In the genomic region with DNA sequence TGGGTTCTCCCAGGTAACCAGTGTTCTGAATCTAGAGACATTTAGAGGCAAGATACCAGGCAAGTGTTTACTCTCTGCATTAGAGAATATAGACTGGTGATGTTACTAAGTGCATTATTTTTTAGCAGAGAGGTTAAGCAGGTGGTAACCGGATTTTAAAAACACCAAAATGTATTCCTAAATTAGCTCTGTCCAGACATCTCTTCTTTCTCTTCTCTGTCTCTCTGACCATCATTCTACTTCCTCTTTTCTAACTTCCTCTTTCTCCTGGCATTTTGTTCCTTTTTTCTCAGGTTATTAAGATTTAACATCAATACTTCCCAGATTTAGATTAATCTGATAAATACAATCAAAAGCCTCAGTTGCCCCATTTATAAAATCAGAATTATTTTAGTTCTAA, we compare ENCODE assay signal across 15 cellular contexts. TPM values are rescaled to one million over a fixed set of nuclear protein-coding genes. Genes with fewer than 3 reads are reported as not detected.
DNase-seq lines count a peak whose midpoint lies in the region; ATAC-seq and TF ChIP-seq lines count a peak whose summit lies in the region.
"Had no signal": no experiment of that assay in that cellular context is flagged by ENCODE, and none has a peak within 500 bp of the region (broad histone marks: within the 10 kb centered on the region; RNA-seq: fewer than 3 reads in every experiment).

No MANE protein-coding gene starts in this region.

- no peaks in the 10 kb centered on the region for H3K79me2 ChIP-seq in OCI-LY7 (ENCODE audit: insufficient read depth, low read depth, low read length)

- no TSS peak for BruUV-seq in OCI-LY7 (replicated peaks; lab: Mats Ljungman, UMichigan)

- H2AFZ ChIP-seq in OCI-LY7 (ENCODE audit: low read length), result peak overlapping the region; percentile 88
- H2AFZ ChIP-seq: neural progenitor cell had no signal

- peaks cover 33% of the 10 kb centered on the region for H3K4me1 ChIP-seq in OCI-LY7 (ENCODE audit: insufficient read depth, low read length, poor library complexity, severe bottlenecking)
- H3K4me1 ChIP-seq: heart left ventricle, left ventricle myocardium inferior, neural progenitor cell had no signal

- CTCF ChIA-PET in OCI-LY7 (lab: Charles Lee; ENCODE audit: unreplicated experiment), result interaction anchor here (1.0 kb wide), 1 partner anchor 267 kb away, joined by 3 read pairs; the partner anchor contains the start of gene HAT1

- H3K9me3 ChIP-seq in OCI-LY7 (ENCODE audit: low read length), result peaks cover 27% of the 10 kb centered on the region; the same call in 1 of the 2 replicates

- no peak for TF ChIP-seq CTCF in OCI-LY7 (conservative IDR thresholded peaks at IDR 0.05; ENCODE audit: low read length)

- DNase-seq in OCI-LY7 (ENCODE audit: low spot score) (peak; percentile 84), ecto neural progenitor cell (ENCODE audit: low spot score) (no peak), immature natural killer cell (no peak), NCI-H748 (lab: John Stamatoyannopoulos, UW; ENCODE audit: unreplicated experiment) (no peak)
- no peak for DNase-seq in stimulated activated naive CD4-positive, alpha-beta T cell treated with Interleukin-2 at 50 U/mL for 16 hours (lab: John Stamatoyannopoulos, UW)
- DNase-seq: activated naive CD4-positive, alpha-beta T cell treated with anti-CD3 and anti-CD28 coated beads, Interleukin-2, amount 50 U/mL, for 16 hours; caudate nucleus; heart left ventricle; left ventricle myocardium inferior; T-helper 9 cell had no signal

- no peak overlapping the region for H3K4me3 Mint-ChIP-seq in immature natural killer cell
- H3K4me3 Mint-ChIP-seq: neural progenitor cell had no signal

- H3K27me3 Mint-ChIP-seq in immature natural killer cell (ENCODE audit: low read depth in 3 of 3), result peaks cover 8 to 25% (median 9%) of the 10 kb centered on the region in 3 donors

- no peak overlapping the region for H3K27ac Mint-ChIP-seq in immature natural killer cell
- H3K27ac Mint-ChIP-seq: neural progenitor cell had no signal

- no peaks in the 10 kb centered on the region for H3K4me1 Mint-ChIP-seq in immature natural killer cell
- H3K4me1 Mint-ChIP-seq: neural progenitor cell had no signal

- ATAC-seq in GM19043 (IDR thresholded peaks at IDR 0.05; ENCODE audit: low read depth, unreplicated experiment) (peak; percentile 75), HG03378 (IDR thresholded peaks at IDR 0.05; ENCODE audit: unreplicated experiment) (peak; percentile 67)
- ATAC-seq: heart left ventricle had no signal

- peak overlapping the region; percentile 94 for H3K27ac ChIP-seq in OCI-LY7 (ENCODE audit: low read depth, low read length, poor library complexity, severe bottlenecking)
- H3K27ac ChIP-seq: heart left ventricle, KMS-11, left ventricle myocardium inferior, neural progenitor cell, skin epidermis had no signal

- POLR2A ChIA-PET in OCI-LY7 (lab: Charles Lee), result interaction anchor here (0.6 to 2.4 kb wide), 5 partner anchors 9 to 1661 kb away, joined by 3 to 8 read pairs (median 3); partner anchors contain the start of gene DYNC1I2

- H4K20me1 ChIP-seq in OCI-LY7 (ENCODE audit: insufficient read depth, low read length), result no peaks in the 10 kb centered on the region

- intact Hi-C loops in OCI-LY7 (cut with micrococcal nuclease; ENCODE audit: unreplicated experiment), result no loop called here

- peak overlapping the region; percentile 57 for H3K4me3 ChIP-seq in OCI-LY7 (ENCODE audit: low read depth, low read length, poor library complexity, severe bottlenecking)
- H3K4me3 ChIP-seq: heart left ventricle, left ventricle myocardium inferior, neural progenitor cell, skin epidermis had no signal

- peaks cover 0 to 11% (median 4%) of the 10 kb centered on the region in 6 donors for H3K9me3 Mint-ChIP-seq in immature natural killer cell

- H3K36me3 Mint-ChIP-seq in immature natural killer cell, result peaks cover 0 to 7% (median 0%) of the 10 kb centered on the region in 3 donors
- H3K36me3 Mint-ChIP-seq: neural progenitor cell had no signal

- H3K36me3 ChIP-seq in OCI-LY7 (ENCODE audit: insufficient read depth, low read length), result peaks cover 13% of the 10 kb centered on the region; the same call in 1 of the 2 replicates
- H3K36me3 ChIP-seq: heart left ventricle, left ventricle myocardium inferior, neural progenitor cell had no signal

- no peaks in the 10 kb centered on the region for H3K9me2 ChIP-seq in OCI-LY7 (ENCODE audit: insufficient read depth, low read length)

- peak overlapping the region; percentile 86 for H3K4me2 ChIP-seq in OCI-LY7 (ENCODE audit: low read length)
- H3K4me2 ChIP-seq: KMS-11, neural progenitor cell had no signal

RNA-seq across cellular contexts. Expression of gene DYNC1I2, which starts 31.7 kb away (rescaled TPM):
- 42.3 and 57.8 TPM in 2 replicates for total RNA-seq in OCI-LY7 (2014; rRNA removed; shearing (Covaris generic))
- total RNA-seq in OCI-LY7 (2022), result 58.5 and 60.1 TPM in 2 replicates
- polyA plus RNA-seq in immature natural killer cell, result 10 to 100 TPM; 19.6 to 31.8 (median 20.6) TPM
